In the genomic region with DNA sequence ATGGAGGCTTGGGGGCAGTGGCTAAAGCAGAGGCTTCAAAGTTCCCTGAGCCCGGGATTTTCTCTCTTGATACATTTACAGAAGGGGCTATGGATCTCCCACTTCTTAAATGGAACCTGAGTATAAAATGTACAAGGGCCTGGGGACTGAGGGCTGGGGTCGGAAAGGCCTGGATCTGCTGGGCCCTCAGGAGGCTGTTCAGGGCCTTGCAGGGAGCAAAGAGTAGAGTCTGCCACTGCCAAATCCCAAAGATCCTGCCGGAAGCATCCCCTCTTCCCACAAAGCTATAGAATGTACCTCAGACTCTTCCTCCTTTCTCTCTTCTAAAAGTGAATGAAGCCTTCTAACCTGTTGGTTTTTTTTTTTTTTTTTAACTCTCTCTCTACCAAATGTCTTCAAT, we compare ENCODE assay signal across 25 cellular contexts. TPM values are rescaled to one million over a fixed set of nuclear protein-coding genes. Genes with fewer than 3 reads are reported as not detected.
DNase-seq lines count a peak whose midpoint lies in the region; ATAC-seq and TF ChIP-seq lines count a peak whose summit lies in the region.
"Had no signal": no experiment of that assay in that cellular context is flagged by ENCODE, and none has a peak within 500 bp of the region (broad histone marks: within the 10 kb centered on the region; RNA-seq: fewer than 3 reads in every experiment).

No MANE protein-coding gene starts in this region.

- ATAC-seq in T-cell (replicated peaks in 1 of 4) (no peak), HG02885 (IDR thresholded peaks at IDR 0.05; ENCODE audit: poor library complexity, unreplicated experiment) (no peak), HG03025 (IDR thresholded peaks at IDR 0.05; ENCODE audit: low FRiP score, unreplicated experiment) (no peak)
- no peak for ATAC-seq in central memory CD8-positive, alpha-beta T cell (replicated peaks; ENCODE audit: extremely low read depth, poor library complexity, severe bottlenecking)
- ATAC-seq: activated naive CD4-positive, alpha-beta T cell treated with anti-CD3 and anti-CD28 coated beads, Interleukin-2, amount 50 U/mL, for 72 hours; stimulated activated naive CD8-positive, alpha-beta T cell treated with anti-CD3 and anti-CD28 coated beads, Interleukin-15, Interleukin-2, amounts not matched to agents 100 U/mL and 50 U/mL, for 24 hours had no signal

- peaks cover 17% of the 10 kb centered on the region for H3K36me3 Mint-ChIP-seq in activated naive CD4-positive, alpha-beta T cell treated with anti-CD3 and anti-CD28 coated beads, Interleukin-2, amount 50 U/mL, for 24 hours
- peaks cover 11% of the 10 kb centered on the region for H3K36me3 Mint-ChIP-seq in T-cell
- peaks cover 2% of the 10 kb centered on the region for H3K36me3 Mint-ChIP-seq in central memory CD8-positive, alpha-beta T cell (ENCODE audit: insufficient read depth)
- H3K36me3 Mint-ChIP-seq: activated naive CD4-positive, alpha-beta T cell treated with anti-CD3 and anti-CD28 coated beads, Interleukin-2, amount 50 U/mL, for 72 hours had no signal

- CTCF ChIA-PET in T-cell (lab: Charles Lee) = interaction anchor here (0.6 to 1.3 kb wide), 2 partner anchors 126 to 800 kb away, joined by 3 read pairs; no protein-coding TSS in a partner anchor

- H3K4me3 ChIP-seq in smooth muscle cell = no peak overlapping the region
- H3K4me3 ChIP-seq: BLaER1, ovary, right atrium auricular region, tibial nerve had no signal

- POLR2A ChIA-PET in T-cell (lab: Charles Lee) = interaction anchor here in 1 of 2 donors (0.6 kb wide), 1 partner anchor 75 kb away, joined by 5 read pairs; no protein-coding TSS in a partner anchor

- peaks cover 10% of the 10 kb centered on the region for H3F3A ChIP-seq in smooth muscle cell (ENCODE audit: low read depth)

- no peak overlapping the region for H3K9ac ChIP-seq in smooth muscle cell (ENCODE audit: low read depth)
- H3K9ac ChIP-seq: BLaER1 had no signal

- no peaks in the 10 kb centered on the region for H3K36me3 ChIP-seq in smooth muscle cell (ENCODE audit: low read depth)
- H3K36me3 ChIP-seq: BLaER1, ovary, right atrium auricular region, tibial nerve had no signal

- H3K4me3 Mint-ChIP-seq in activated naive CD4-positive, alpha-beta T cell treated with anti-CD3 and anti-CD28 coated beads, Interleukin-2, amount 50 U/mL, for 24 hours = no peak overlapping the region
- peak overlapping the region in 1 of 3 donors; percentile 32 for H3K4me3 Mint-ChIP-seq in T-cell
- peak overlapping the region; percentile 6 for H3K4me3 Mint-ChIP-seq in central memory CD8-positive, alpha-beta T cell
- H3K4me3 Mint-ChIP-seq: H9 had no signal

- peak overlapping the region; percentile 78 for H3K27ac ChIP-seq in smooth muscle cell (ENCODE audit: low read depth)
- H3K27ac ChIP-seq: BLaER1, HL-60, ovary, right atrium auricular region, tibial nerve had no signal

- 83% methylated on average over 3 of the region's 3 CpGs for WGBS in smooth muscle cell (ENCODE audit: low lambda C conversion rate)

- H3K79me2 ChIP-seq in smooth muscle cell (ENCODE audit: low read depth) = no peaks in the 10 kb centered on the region

- peaks cover 17% of the 10 kb centered on the region for H3K4me1 ChIP-seq in smooth muscle cell (ENCODE audit: low read depth)
- H3K4me1 ChIP-seq: BLaER1, right atrium auricular region had no signal

- H4K20me1 ChIP-seq in smooth muscle cell (ENCODE audit: low read depth) = no peaks in the 10 kb centered on the region
- H4K20me1 ChIP-seq: BLaER1 had no signal

- DNase-seq in activated naive CD4-positive, alpha-beta T cell (lab: John Stamatoyannopoulos, UW) = no peak
- DNase-seq in T-cell = no peak
- no peak for DNase-seq in central memory CD8-positive, alpha-beta T cell (ENCODE audit: low spot score in 2 of 2)
- no peak for DNase-seq in smooth muscle cell (lab: John Stamatoyannopoulos, UW; ENCODE audit: unreplicated experiment)
- no peak for DNase-seq in NCI-H1048 (lab: John Stamatoyannopoulos, UW)
- DNase-seq: dorsolateral prefrontal cortex; EL; H9; kidney glomerular epithelial cell; mammary epithelial cell; NCI-H1105; NCI-H2029; NCI-H748 treated with DMSO at 0.1 percent for 48 hours; ovary; stimulated activated CD4-positive, alpha-beta T cell treated with anti-CD3 and anti-CD28 coated beads, Interleukin-12 subunit alpha, Interleukin-12 subunit beta, amount 100 ng/mL, for 4 hours; stimulated activated CD4-positive, alpha-beta T cell treated with anti-CD3 and anti-CD28 coated beads, Interleukin-4, amount 100 ng/mL, for 24 hours; stimulated activated naive CD8-positive, alpha-beta T cell treated with anti-CD3 and anti-CD28 coated beads, Interleukin-15, Interleukin-2, amounts not matched to agents 100 U/mL and 50 U/mL, for 24 hours had no signal

- H3K9me3 ChIP-seq in smooth muscle cell (replicated peaks; ENCODE audit: low read depth) = no peaks in the 10 kb centered on the region
- H3K9me3 ChIP-seq: BLaER1, ovary, right atrium auricular region, tibial nerve had no signal

- H3K4me2 ChIP-seq in smooth muscle cell = peak overlapping the region; percentile 53
- H3K4me2 ChIP-seq: BLaER1 had no signal

- no peaks in the 10 kb centered on the region for H3K27me3 Mint-ChIP-seq in activated naive CD4-positive, alpha-beta T cell treated with anti-CD3 and anti-CD28 coated beads, Interleukin-2, amount 50 U/mL, for 24 hours
- no peaks in the 10 kb centered on the region for H3K27me3 Mint-ChIP-seq in T-cell
- H3K27me3 Mint-ChIP-seq in central memory CD8-positive, alpha-beta T cell = no peaks in the 10 kb centered on the region

- peak overlapping the region; percentile 66 for H3K27ac Mint-ChIP-seq in activated naive CD4-positive, alpha-beta T cell treated with anti-CD3 and anti-CD28 coated beads, Interleukin-2, amount 50 U/mL, for 24 hours
- peak overlapping the region; percentile 85 to 87 for H3K27ac Mint-ChIP-seq in T-cell
- peak overlapping the region; percentile 78 for H3K27ac Mint-ChIP-seq in central memory CD8-positive, alpha-beta T cell (ENCODE audit: low read depth)

- H3K9me3 Mint-ChIP-seq in activated naive CD4-positive, alpha-beta T cell treated with anti-CD3 and anti-CD28 coated beads, Interleukin-2, amount 50 U/mL, for 24 hours = no peaks in the 10 kb centered on the region
- no peaks in the 10 kb centered on the region for H3K9me3 Mint-ChIP-seq in T-cell
- peaks cover 5% of the 10 kb centered on the region for H3K9me3 Mint-ChIP-seq in central memory CD8-positive, alpha-beta T cell
- H3K9me3 Mint-ChIP-seq: activated naive CD4-positive, alpha-beta T cell treated with anti-CD3 and anti-CD28 coated beads, Interleukin-2, amount 50 U/mL, for 72 hours; H9 had no signal

- peak overlapping the region; percentile 33 for H2AFZ ChIP-seq in smooth muscle cell (ENCODE audit: low read depth)

- H3K4me1 Mint-ChIP-seq in activated naive CD4-positive, alpha-beta T cell treated with anti-CD3 and anti-CD28 coated beads, Interleukin-2, amount 50 U/mL, for 24 hours = peaks cover 76% of the 10 kb centered on the region
- peaks cover 75 to 82% (median 75%) of the 10 kb centered on the region in 3 donors for H3K4me1 Mint-ChIP-seq in T-cell
- H3K4me1 Mint-ChIP-seq in central memory CD8-positive, alpha-beta T cell = peaks cover 63% of the 10 kb centered on the region

- no peak for TF ChIP-seq CTCF in smooth muscle cell (IDR thresholded peaks at IDR 0.05; ENCODE audit: borderline replicate concordance, insufficient read depth, poor library complexity, severe bottlenecking)

- no peaks in the 10 kb centered on the region for H3K27me3 ChIP-seq in smooth muscle cell (ENCODE audit: low read depth)
- H3K27me3 ChIP-seq: BLaER1, dorsolateral prefrontal cortex, ovary, right atrium auricular region, tibial nerve had no signal

RNA-seq across cellular contexts. Expression of a gene that starts 59.8 kb away (rescaled TPM):
- total RNA-seq in T-cell (100 to 1,000 TPM in 4 of 5 donors, 10 to 100 TPM in 1; 93.4 to 132 (median 124) TPM), smooth muscle cell (131 and 139 TPM in 2 replicates)
- polyA plus RNA-seq in smooth muscle cell = 90.5 and 137 TPM in 2 replicates
